17 cellular contexts compared by ENCODE assay signal in genomic region chr3:71025010-71025409, GRCh38.
A peak's percentile ranks its signal among the peaks of the same experiment; 100 is the strongest.
DNase-seq lines count a peak whose midpoint lies in the region; ATAC-seq and TF ChIP-seq lines count a peak whose summit lies in the region.
"Had no signal": no experiment of that assay in that cellular context is flagged by ENCODE, and none has a peak within 500 bp of the region (broad histone marks: within the 10 kb centered on the region; RNA-seq: fewer than 3 reads in every experiment).

No MANE protein-coding gene starts in this region.

- no peak overlapping the region for H2AFZ ChIP-seq in GM23248
- H2AFZ ChIP-seq in osteoblast (ENCODE audit: low read length): no peak overlapping the region

- no peaks in the 10 kb centered on the region for H3K27me3 ChIP-seq in CD4-positive, alpha-beta T cell (ENCODE audit: control insufficient read depth, insufficient read depth, low read length)
- no peaks in the 10 kb centered on the region for H3K27me3 ChIP-seq in GM23248 (replicated peaks; ENCODE audit: insufficient read depth)
- no peaks in the 10 kb centered on the region for H3K27me3 ChIP-seq in osteoblast (ENCODE audit: insufficient read depth, low read length)
- H3K27me3 ChIP-seq in adrenal gland: no peaks in the 10 kb centered on the region
- H3K27me3 ChIP-seq: BLaER1 treated with 17β-estradiol and CSF1 and Interleukin-3, amounts not matched to agents 10 nM and 100 nM; right atrium auricular region; tibial nerve had no signal

- no peaks in the 10 kb centered on the region for H3K9me3 Mint-ChIP-seq in CD4-positive, alpha-beta T cell
- no peaks in the 10 kb centered on the region for H3K9me3 Mint-ChIP-seq in chondrocyte (ENCODE audit: low read depth)

- no peak overlapping the region for H3K4me3 ChIP-seq in GM23248
- H3K4me3 ChIP-seq in osteoblast (ENCODE audit: insufficient read depth, low read length): no peak overlapping the region
- no peak overlapping the region for H3K4me3 ChIP-seq in adrenal gland
- H3K4me3 ChIP-seq: BLaER1 treated with 17β-estradiol and CSF1 and Interleukin-3, amounts not matched to agents 10 nM and 100 nM; lower lobe of right lung; right atrium auricular region; tibial nerve had no signal

- H3K9ac ChIP-seq in GM23248: no peak overlapping the region
- H3K9ac ChIP-seq: BLaER1 treated with 17β-estradiol and CSF1 and Interleukin-3, amounts not matched to agents 10 nM and 100 nM had no signal

- H3K36me3 ChIP-seq in GM23248 (ENCODE audit: low read depth): no peaks in the 10 kb centered on the region
- H3K36me3 ChIP-seq in osteoblast (ENCODE audit: insufficient read depth, low read length): peaks cover 29% of the 10 kb centered on the region
- no peaks in the 10 kb centered on the region for H3K36me3 ChIP-seq in adrenal gland (replicated peaks in 1 of 2)
- H3K36me3 ChIP-seq: right atrium auricular region had no signal

- peaks cover 100% of the 10 kb centered on the region for H3K79me2 ChIP-seq in GM23248 (ENCODE audit: insufficient read depth)
- peaks cover 97% of the 10 kb centered on the region for H3K79me2 ChIP-seq in osteoblast (ENCODE audit: insufficient read depth, low read length)

- TF ChIP-seq CTCF in CD4-positive, alpha-beta T cell (IDR thresholded peaks at IDR 0.05): no peak
- TF ChIP-seq CTCF in chondrocyte (IDR thresholded peaks at IDR 0.05) (no peak), osteoblast (IDR thresholded peaks at IDR 0.05; ENCODE audit: extremely low read depth, low read depth, low read length) (no peak), adrenal gland (IDR thresholded peaks at IDR 0.05) (no peak)

- TF ChIP-seq POLR2A in adrenal gland (IDR thresholded peaks at IDR 0.05): no peak

- no peaks in the 10 kb centered on the region for H3K9me3 ChIP-seq in CD4-positive, alpha-beta T cell (ENCODE audit: control insufficient read depth, low read length)
- H3K9me3 ChIP-seq in GM23248 (ENCODE audit: low read depth): no peaks in the 10 kb centered on the region
- H3K9me3 ChIP-seq in osteoblast (ENCODE audit: low read depth, low read length): no peaks in the 10 kb centered on the region
- H3K9me3 ChIP-seq in adrenal gland (replicated peaks in 1 of 3): no peaks in the 10 kb centered on the region
- H3K9me3 ChIP-seq: lower lobe of right lung, right atrium auricular region, tibial nerve had no signal

- peaks cover 90% of the 10 kb centered on the region for H3K36me3 Mint-ChIP-seq in CD4-positive, alpha-beta T cell (ENCODE audit: low read depth)
- peaks cover 19% of the 10 kb centered on the region for H3K36me3 Mint-ChIP-seq in chondrocyte (ENCODE audit: low read depth)

- H3K9me2 ChIP-seq in GM23248 (ENCODE audit: insufficient read depth): 0 out of 2 replicates have a peak, but pooled peaks cover 4% of the 10 kb centered on the region

- peak overlapping the region; percentile 25 for H3K27ac Mint-ChIP-seq in CD4-positive, alpha-beta T cell
- H3K27ac Mint-ChIP-seq in chondrocyte (ENCODE audit: unreplicated experiment): peak overlapping the region; percentile 73

- H3K4me1 ChIP-seq in GM23248 (ENCODE audit: insufficient read depth) (peaks cover 8% of the 10 kb centered on the region; the same call in 1 of the 2 replicates), osteoblast (ENCODE audit: insufficient read depth, low read length) (peaks cover 33% of the 10 kb centered on the region), adrenal gland (replicated peaks in 1 of 2) (peaks cover 0 to 3% of the 10 kb centered on the region in 2 donors)

- H3K4me2 ChIP-seq in GM23248 (ENCODE audit: unreplicated experiment): no peak overlapping the region
- H3K4me2 ChIP-seq in osteoblast (ENCODE audit: insufficient read depth, low read length): peak overlapping the region; percentile 54
- H3K4me2 ChIP-seq: BLaER1 treated with 17β-estradiol and CSF1 and Interleukin-3, amounts not matched to agents 10 nM and 100 nM had no signal

- H3K27me3 Mint-ChIP-seq in CD4-positive, alpha-beta T cell: no peaks in the 10 kb centered on the region
- H3K27me3 Mint-ChIP-seq in chondrocyte (ENCODE audit: low read depth): no peaks in the 10 kb centered on the region

- ATAC-seq in CD4-positive, alpha-beta T cell (ENCODE audit: poor library complexity): no peak
- ATAC-seq in HG03108 (IDR thresholded peaks at IDR 0.05; ENCODE audit: unreplicated experiment): no peak
- ATAC-seq: lower lobe of right lung had no signal

- no peak overlapping the region for H3K4me3 Mint-ChIP-seq in CD4-positive, alpha-beta T cell
- no peak overlapping the region for H3K4me3 Mint-ChIP-seq in chondrocyte (ENCODE audit: unreplicated experiment)

- H3K4me1 Mint-ChIP-seq in CD4-positive, alpha-beta T cell (ENCODE audit: low read depth): peaks cover 92% of the 10 kb centered on the region
- H3K4me1 Mint-ChIP-seq in chondrocyte (ENCODE audit: low read depth): peaks cover 79% of the 10 kb centered on the region

- intact Hi-C loops in CD4-positive, alpha-beta T cell (cut with DNase I, micrococcal nuclease): no loop called here
- intact Hi-C loops in adrenal gland (cut with DNase I): no loop called here

- 91 to 92% methylated on average over 8 of the region's 8 CpGs for WGBS in GM23248 (ENCODE audit: low coverage in 1 of 2, low lambda C conversion rate in 2 of 2, missing lambda C conversion rate in 2 of 2), 2 experiments
- 91 to 96% (median 95%) methylated on average over 8 of the region's 8 CpGs for WGBS in adrenal gland, 4 donors

- CTCF ChIA-PET in CD4-positive, alpha-beta T cell (lab: Charles Lee): interaction anchor here (1.0 kb wide), 1 partner anchor 46 kb away, joined by 3 read pairs; no protein-coding TSS in a partner anchor

- in situ Hi-C loops in GM23248 (cut with MboI): no loop called here

- DNase-seq in CD4-positive, alpha-beta T cell: no peak
- peak; percentile 14 for DNase-seq in GM23248
- no peak for DNase-seq in chondrocyte (ENCODE audit: low spot score)
- DNase-seq in osteoblast (ENCODE audit: insufficient read length, low spot score, missing footprints): no peak
- no peak for DNase-seq in NCI-H2029 treated with DMSO at 0.1 percent for 48 hours (lab: John Stamatoyannopoulos, UW)
- no peak for DNase-seq in DMS79 treated with DMSO at 0.1 percent for 48 hours (lab: John Stamatoyannopoulos, UW)
- no peak for DNase-seq in adrenal gland
- DNase-seq: activated naive CD4-positive, alpha-beta T cell; central memory CD4-positive, alpha-beta T cell; foreskin melanocyte; lower lobe of right lung; NCI-H1694 treated with DMSO at 0.1 percent for 48 hours; NCI-H510A treated with DMSO at 0.1 percent for 48 hours had no signal

- POLR2A ChIA-PET in CD4-positive, alpha-beta T cell (lab: Charles Lee): no interaction called here

- H3K27ac ChIP-seq in CD4-positive, alpha-beta T cell (ENCODE audit: low read depth, low read length): no peak overlapping the region
- H3K27ac ChIP-seq in GM23248 (no peak overlapping the region), osteoblast (ENCODE audit: low read depth, low read length) (peak overlapping the region; percentile 46), adrenal gland (no peak overlapping the region)
- H3K27ac ChIP-seq: BLaER1 treated with 17β-estradiol and CSF1 and Interleukin-3, amounts not matched to agents 10 nM and 100 nM; lower lobe of right lung; right atrium auricular region; tibial nerve had no signal

- H4K20me1 ChIP-seq in GM23248 (ENCODE audit: insufficient read depth) (no peaks in the 10 kb centered on the region), osteoblast (ENCODE audit: insufficient read depth, low read length) (peaks cover 15% of the 10 kb centered on the region)

- peaks cover 3% of the 10 kb centered on the region for H3F3A ChIP-seq in GM23248 (ENCODE audit: insufficient read depth)
